Comparison of ENCODE assay signal across 29 cellular contexts in the genomic region with DNA sequence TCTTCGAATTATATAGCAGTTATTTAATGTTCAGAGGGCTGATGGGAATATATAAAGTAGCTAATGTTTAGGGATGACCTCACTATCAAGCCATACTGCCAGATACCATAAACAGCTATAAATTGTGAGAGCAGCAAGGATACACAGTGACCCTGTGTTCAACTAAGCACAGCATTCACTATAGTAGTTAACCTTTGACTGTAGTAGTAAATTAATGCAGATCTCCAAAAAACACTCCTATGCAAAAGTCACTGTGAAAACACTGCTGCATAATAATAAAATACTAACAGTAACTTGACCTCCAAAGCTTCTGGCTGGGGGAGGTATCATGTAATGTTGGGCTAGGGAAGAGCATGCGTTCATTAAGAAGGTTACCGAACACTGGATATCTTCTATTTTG.
"Had no signal": no experiment of that assay in that cellular context is flagged by ENCODE, and none has a peak within 500 bp of the region (broad histone marks: within the 10 kb centered on the region; RNA-seq: fewer than 3 reads in every experiment).

No MANE protein-coding gene starts in this region.

- H3K27ac ChIP-seq: brain microvascular endothelial cell, coronary artery, dorsolateral prefrontal cortex, esophagus muscularis mucosa, heart left ventricle, VCaP had no signal

- H3K9me3 Mint-ChIP-seq: activated T-helper 17 cell treated with anti-CD3 and anti-CD28 coated beads, Interleukin-2, amount 50 U/mL, for 72 hours; endodermal cell; WTC11 had no signal

- H3K4me1 Mint-ChIP-seq: activated CD4-positive, alpha-beta memory T cell treated with anti-CD3 and anti-CD28 coated beads, Interleukin-2, amount 10 ng/mL, durations not matched to agents 7 days and 5 days; activated CD4-positive, alpha-beta T cell treated with anti-CD3 and anti-CD28 coated beads, Interleukin-2, amount 10 ng/mL, durations not matched to agents 7 days and 5 days; activated T-helper 17 cell treated with anti-CD3 and anti-CD28 coated beads, Interleukin-2, amount 50 U/mL, for 72 hours; central memory CD8-positive, alpha-beta T cell had no signal

- H3K27me3 ChIP-seq: brain microvascular endothelial cell, esophagus muscularis mucosa had no signal

- H3K27me3 Mint-ChIP-seq: activated CD4-positive, alpha-beta memory T cell treated with anti-CD3 and anti-CD28 coated beads, Interleukin-2, amount 10 ng/mL, durations not matched to agents 7 days and 5 days; activated CD4-positive, alpha-beta T cell treated with anti-CD3 and anti-CD28 coated beads, Interleukin-2, amount 10 ng/mL, durations not matched to agents 7 days and 5 days; activated naive CD8-positive, alpha-beta T cell; activated T-helper 17 cell treated with anti-CD3 and anti-CD28 coated beads, Interleukin-2, amount 50 U/mL, for 72 hours; central memory CD8-positive, alpha-beta T cell; dendritic cell treated with granulocyte-macrophage colony-stimulating factor and Interleukin-4, amounts not matched to agents 40 ng/mL and 50 ng/mL, for 4 days had no signal

- H3K4me3 ChIP-seq: coronary artery, dorsolateral prefrontal cortex, esophagus muscularis mucosa, heart left ventricle had no signal

- DNase-seq: activated CD4-positive, alpha-beta memory T cell treated with anti-CD3 and anti-CD28 coated beads, Interleukin-2, amount 10 ng/mL, durations not matched to agents 7 days and 5 days; activated CD4-positive, alpha-beta T cell treated with anti-CD3 and anti-CD28 coated beads for 1 hour; activated CD4-positive, alpha-beta T cell treated with anti-CD3 and anti-CD28 coated beads for 4 hours; activated CD4-positive, alpha-beta T cell treated with anti-CD3 and anti-CD28 coated beads, Interleukin-2, amount 10 ng/mL, durations not matched to agents 7 days and 5 days; activated CD4-positive, alpha-beta T cell treated with anti-CD3 and anti-CD28 coated beads, Interleukin-2, amount 50 U/mL, for 4 hours; activated CD8-positive, alpha-beta memory T cell treated with anti-CD3 and anti-CD28 coated beads for 24 hours; activated effector memory CD4-positive, alpha-beta T cell treated with Interleukin-2 at 50 U/mL for 16 hours; activated gamma-delta T cell treated with Interleukin-2 at 50 U/mL for 16 hours; activated naive CD4-positive, alpha-beta T cell treated with anti-CD3 and anti-CD28 coated beads, Interleukin-2, amount 50 U/mL, for 16 hours; activated naive CD4-positive, alpha-beta T cell treated with Interleukin-2 at 50 U/mL for 16 hours; activated T-cell treated with anti-CD3 and anti-CD28 coated beads, Interleukin-2, amount 50 U/mL, for 4 hours; amniotic stem cell; anterior cingulate cortex; brain microvascular endothelial cell; dorsolateral prefrontal cortex; effector memory CD4-positive, alpha-beta T cell; endodermal cell; erythroblast; foreskin fibroblast; heart left ventricle; T-helper 2 cell had no signal

- ATAC-seq: activated T-cell treated with anti-CD3 and anti-CD28 coated beads, Interleukin-2, amount 50 U/mL, for 4 hours; activated T-helper 17 cell treated with anti-CD3 and anti-CD28 coated beads, Interleukin-2, amount 50 U/mL, for 72 hours; heart left ventricle; WTC11 had no signal

- H3K4me3 Mint-ChIP-seq: activated CD4-positive, alpha-beta memory T cell treated with anti-CD3 and anti-CD28 coated beads, Interleukin-2, amount 10 ng/mL, durations not matched to agents 7 days and 5 days; activated CD4-positive, alpha-beta T cell treated with anti-CD3 and anti-CD28 coated beads, Interleukin-2, amount 10 ng/mL, durations not matched to agents 7 days and 5 days; activated naive CD8-positive, alpha-beta T cell; activated T-cell treated with anti-CD3 and anti-CD28 coated beads, Interleukin-2, amount 50 U/mL, for 4 hours; activated T-helper 17 cell treated with anti-CD3 and anti-CD28 coated beads, Interleukin-2, amount 50 U/mL, for 72 hours; central memory CD8-positive, alpha-beta T cell; dendritic cell treated with granulocyte-macrophage colony-stimulating factor and Interleukin-4, amounts not matched to agents 40 ng/mL and 50 ng/mL, for 4 days; endodermal cell; WTC11 had no signal

- H3K36me3 Mint-ChIP-seq: activated naive CD8-positive, alpha-beta T cell; WTC11 had no signal

- H3K9me3 ChIP-seq: esophagus muscularis mucosa, heart left ventricle had no signal

- H3K4me1 ChIP-seq: esophagus muscularis mucosa, heart left ventricle had no signal

- H3K36me3 ChIP-seq: brain microvascular endothelial cell, esophagus muscularis mucosa, heart left ventricle had no signal

- H3K27ac Mint-ChIP-seq: activated CD4-positive, alpha-beta memory T cell treated with anti-CD3 and anti-CD28 coated beads, Interleukin-2, amount 10 ng/mL, durations not matched to agents 7 days and 5 days; activated CD4-positive, alpha-beta T cell treated with anti-CD3 and anti-CD28 coated beads, Interleukin-2, amount 10 ng/mL, durations not matched to agents 7 days and 5 days; activated naive CD8-positive, alpha-beta T cell; activated T-helper 17 cell treated with anti-CD3 and anti-CD28 coated beads, Interleukin-2, amount 50 U/mL, for 72 hours; dendritic cell treated with granulocyte-macrophage colony-stimulating factor and Interleukin-4, amounts not matched to agents 40 ng/mL and 50 ng/mL, for 4 days; endodermal cell; WTC11 had no signal
